Comparison of ENCODE assay signal across 17 cellular contexts in genomic region chr1:236016782-236017400, GRCh38. TPM values are rescaled to one million over a fixed set of nuclear protein-coding genes. Genes with fewer than 3 reads are reported as not detected.
DNase-seq lines count a peak whose midpoint lies in the region; FAIRE-seq and TF ChIP-seq lines count a peak whose summit lies in the region.
"Had no signal": no experiment of that assay in that cellular context is flagged by ENCODE, and none has a peak within 500 bp of the region (broad histone marks: within the 10 kb centered on the region; RNA-seq: fewer than 3 reads in every experiment).

No MANE protein-coding gene starts in this region.

- DNase-seq in HCEC 1CT (peak; percentile 73), adipocyte (ENCODE audit: low read depth) (no peak), iris pigment epithelial cell (ENCODE audit: low read depth) (peak; percentile 63), suprapubic skin (ENCODE audit: low spot score in 2 of 2) (no peak), substantia nigra (lab: John Stamatoyannopoulos, UW) (no peak), RCC 7860 (ENCODE audit: low spot score) (no peak), NCI-H748 treated with DMSO at 0.1 percent for 48 hours (lab: John Stamatoyannopoulos, UW) (no peak)
- DNase-seq in activated CD4-positive, alpha-beta memory T cell treated with anti-CD3 and anti-CD28 coated beads, Interleukin-2, amount 10 ng/mL, durations not matched to agents 7 days and 5 days, result no peak
- DNase-seq: effector CD8-positive, alpha-beta T cell; GDM1; hypothalamus; NCI-H1105; occipital lobe; RPMI8226; stimulated activated CD8-positive, alpha-beta memory T cell treated with anti-CD3 and anti-CD28 coated beads, Interleukin-4, amount 100 ng/mL, for 48 hours had no signal

- H3K27me3 Mint-ChIP-seq in activated CD4-positive, alpha-beta memory T cell treated with anti-CD3 and anti-CD28 coated beads, Interleukin-2, amount 10 ng/mL, durations not matched to agents 7 days and 5 days, result peaks cover 17% of the 10 kb centered on the region

- TF ChIP-seq EP300 in suprapubic skin (IDR thresholded peaks at IDR 0.05), result no peak

- no peaks in the 10 kb centered on the region for H3K9me3 Mint-ChIP-seq in activated CD4-positive, alpha-beta memory T cell treated with anti-CD3 and anti-CD28 coated beads, Interleukin-2, amount 10 ng/mL, durations not matched to agents 7 days and 5 days
- H3K9me3 Mint-ChIP-seq: memory B cell had no signal

- H3K36me3 Mint-ChIP-seq in activated CD4-positive, alpha-beta memory T cell treated with anti-CD3 and anti-CD28 coated beads, Interleukin-2, amount 10 ng/mL, durations not matched to agents 7 days and 5 days (ENCODE audit: low read depth), result no peaks in the 10 kb centered on the region

- TF ChIP-seq POLR2A in suprapubic skin (IDR thresholded peaks at IDR 0.05), result no peak

- no peaks in the 10 kb centered on the region for H3K27me3 ChIP-seq in adipocyte (replicated peaks; ENCODE audit: control insufficient read depth, insufficient read depth, low read length)
- no peaks in the 10 kb centered on the region for H3K27me3 ChIP-seq in suprapubic skin

- no peak for TF ChIP-seq CTCF in suprapubic skin (IDR thresholded peaks at IDR 0.05)

- H3K9me3 ChIP-seq in adipocyte (ENCODE audit: control insufficient read depth, low read length), result no peaks in the 10 kb centered on the region
- no peaks in the 10 kb centered on the region for H3K9me3 ChIP-seq in suprapubic skin
- H3K9me3 ChIP-seq: HAP-1 had no signal

- no peak overlapping the region for H3K27ac Mint-ChIP-seq in activated CD4-positive, alpha-beta memory T cell treated with anti-CD3 and anti-CD28 coated beads, Interleukin-2, amount 10 ng/mL, durations not matched to agents 7 days and 5 days
- H3K27ac Mint-ChIP-seq: memory B cell had no signal

- CTCF ChIA-PET in activated CD4-positive, alpha-beta memory T cell treated with anti-CD3 and anti-CD28 coated beads, Interleukin-2, amount 10 ng/mL, durations not matched to agents 7 days and 5 days (lab: Charles Lee), result no interaction called here

- H3K9ac ChIP-seq in adipocyte (ENCODE audit: low read length), result peak overlapping the region; percentile 76

- POLR2A ChIA-PET in activated CD4-positive, alpha-beta memory T cell treated with anti-CD3 and anti-CD28 coated beads, Interleukin-2, amount 10 ng/mL, durations not matched to agents 7 days and 5 days (lab: Charles Lee), result interaction anchor here (0.6 kb wide), 1 partner anchor 872 kb away, joined by 3 read pairs; no protein-coding TSS in a partner anchor

- peaks cover 64% of the 10 kb centered on the region for H3K4me1 ChIP-seq in adipocyte (ENCODE audit: control insufficient read depth, insufficient read depth, low read length)
- H3K4me1 ChIP-seq in suprapubic skin, result peaks cover 38% of the 10 kb centered on the region
- H3K4me1 ChIP-seq: HAP-1 had no signal

- H3K4me1 Mint-ChIP-seq in activated CD4-positive, alpha-beta memory T cell treated with anti-CD3 and anti-CD28 coated beads, Interleukin-2, amount 10 ng/mL, durations not matched to agents 7 days and 5 days, result no peaks in the 10 kb centered on the region
- H3K4me1 Mint-ChIP-seq: memory B cell had no signal

- H3K27ac ChIP-seq in suprapubic skin (peak overlapping the region; percentile 88), substantia nigra (ENCODE audit: low read depth, low read length, poor library complexity, severe bottlenecking) (no peak overlapping the region)

- 86% methylated on average over 5 of the region's 5 CpGs for WGBS in suprapubic skin

- FAIRE-seq in RCC 7860 (lab: Jason Lieb, UNC), result no peak

- H3K4me3 ChIP-seq in adipocyte (ENCODE audit: low read length) (no peak overlapping the region), suprapubic skin (no peak overlapping the region)
- H3K4me3 ChIP-seq: HAP-1 had no signal

- H3K4me3 Mint-ChIP-seq in activated CD4-positive, alpha-beta memory T cell treated with anti-CD3 and anti-CD28 coated beads, Interleukin-2, amount 10 ng/mL, durations not matched to agents 7 days and 5 days, result no peak overlapping the region
- H3K4me3 Mint-ChIP-seq: memory B cell had no signal

- H3K36me3 ChIP-seq in adipocyte (ENCODE audit: control insufficient read depth, insufficient read depth, low read length, severe bottlenecking), result peaks cover 57% of the 10 kb centered on the region
- H3K36me3 ChIP-seq in suprapubic skin, result peaks cover 4% of the 10 kb centered on the region

RNA-seq across cellular contexts. Expression of gene NID1, which starts 48.0 kb away (rescaled TPM):
- 10 to 100 TPM; 27.9 to 48.4 (median 32.3) TPM for total RNA-seq in suprapubic skin
- under 1 TPM; 0.45 TPM for total RNA-seq in activated CD4-positive, alpha-beta memory T cell treated with anti-CD3 and anti-CD28 coated beads, Interleukin-2, amount 10 ng/mL, durations not matched to agents 7 days and 5 days

Comparison
In these comparisons a context has a peak if more than half of its experiments do, and no peak if none do; other contexts are left out.
1. DNase-seq: peak in HCEC 1CT (single experiment) and iris pigment epithelial cell (single experiment); none in adipocyte (single experiment), suprapubic skin (0 of 2), substantia nigra (0 of 49), activated CD4-positive, alpha-beta memory T cell treated with anti-CD3 and anti-CD28 coated beads, Interleukin-2, amount 10 ng/mL, durations not matched to agents 7 days and 5 days (single experiment), RCC 7860 (single experiment) and NCI-H748 treated with DMSO at 0.1 percent for 48 hours (single experiment).
2. RNA of gene NID1, which starts 48.0 kb away (total RNA-seq): 27.9 to 48.4 TPM in suprapubic skin; 0.45 TPM in activated CD4-positive, alpha-beta memory T cell treated with anti-CD3 and anti-CD28 coated beads, Interleukin-2, amount 10 ng/mL, durations not matched to agents 7 days and 5 days; every median in the first group is over 10 times any median in the second.